Comparison of ENCODE assay signal across 11 cellular contexts in the genomic region with DNA sequence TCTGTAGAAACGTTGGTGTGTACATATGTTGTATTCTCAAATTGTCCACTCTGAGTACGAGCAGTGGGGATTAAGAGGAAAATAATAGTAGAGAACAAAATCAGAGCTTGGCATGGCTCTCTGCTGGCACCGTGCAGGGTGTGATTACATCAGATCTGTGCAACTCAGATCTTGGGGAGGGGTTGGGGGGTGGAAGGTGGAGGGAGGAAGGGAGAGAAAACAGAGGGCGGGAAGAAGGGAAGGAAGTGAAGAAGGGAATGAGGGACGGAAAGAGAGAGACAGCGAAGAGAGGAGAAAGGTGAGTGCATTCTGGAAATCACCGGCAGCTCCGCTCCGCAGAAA. TPM values are rescaled to one million over a fixed set of nuclear protein-coding genes. Genes with fewer than 3 reads are reported as not detected.
DNase-seq lines count a peak whose midpoint lies in the region; ATAC-seq and TF ChIP-seq lines count a peak whose summit lies in the region.
"Had no signal": no experiment of that assay in that cellular context is flagged by ENCODE, and none has a peak within 500 bp of the region (broad histone marks: within the 10 kb centered on the region; RNA-seq: fewer than 3 reads in every experiment).

No MANE protein-coding gene starts in this region.

- 25% methylated on average over 9 of the region's 9 CpGs for WGBS in right cardiac atrium
- WGBS in prostate gland: 4% methylated on average over 9 of the region's 9 CpGs

- H2AFZ ChIP-seq in GM23338: peak overlapping the region; percentile 94

- DNase-seq in GM23338 (ENCODE audit: low spot score): peak; percentile 54
- no peak for DNase-seq in T-helper 17 cell
- DNase-seq in right cardiac atrium: peak; percentile 45 to 78 (median 52)
- DNase-seq in prostate gland (ENCODE audit: low spot score): peak; percentile 44
- DNase-seq in NCI-H510A (lab: John Stamatoyannopoulos, UW): no peak
- DNase-seq in activated CD4-positive, alpha-beta memory T cell treated with anti-CD3 and anti-CD28 coated beads for 36 hours: no peak
- DNase-seq: Caco-2; Karpas-422; NK-92 treated with Interleukin-12 subunit alpha and Interleukin-12 subunit beta, amount 100 ng/mL, for 24 hours had no signal

- peak overlapping the region; percentile 83 for H3K4me3 ChIP-seq in GM23338
- H3K4me3 ChIP-seq in right cardiac atrium (ENCODE audit: low read length): peak overlapping the region; percentile 41
- H3K4me3 ChIP-seq in prostate gland: peak overlapping the region; percentile 38 to 50

- intact Hi-C loops in right cardiac atrium (cut with DNase I) (no loop called here), prostate gland (cut with DNase I) (no loop called here)
- intact Hi-C loops in activated CD4-positive, alpha-beta memory T cell treated with anti-CD3 and anti-CD28 coated beads for 36 hours (cut with micrococcal nuclease): no loop called here

- peaks cover 20% of the 10 kb centered on the region for H3K27me3 Mint-ChIP-seq in GM23338 (ENCODE audit: insufficient read depth, low read depth, poor library complexity)
- H3K27me3 Mint-ChIP-seq in T-helper 17 cell: peaks cover 32% of the 10 kb centered on the region
- H3K27me3 Mint-ChIP-seq in activated CD4-positive, alpha-beta memory T cell treated with anti-CD3 and anti-CD28 coated beads for 36 hours: peaks cover 38% of the 10 kb centered on the region

- H3K79me2 ChIP-seq in GM23338 (replicated peaks; ENCODE audit: insufficient read depth): no peaks in the 10 kb centered on the region

- H3K36me3 ChIP-seq in GM23338 (ENCODE audit: insufficient read depth): no peaks in the 10 kb centered on the region
- no peaks in the 10 kb centered on the region for H3K36me3 ChIP-seq in prostate gland

- H3K36me3 Mint-ChIP-seq in GM23338 (ENCODE audit: low read depth) (peaks cover 23% of the 10 kb centered on the region), T-helper 17 cell (ENCODE audit: low read depth) (peaks cover 3% of the 10 kb centered on the region)
- H3K36me3 Mint-ChIP-seq in activated CD4-positive, alpha-beta memory T cell treated with anti-CD3 and anti-CD28 coated beads for 36 hours: peaks cover 10% of the 10 kb centered on the region

- peaks cover 26% of the 10 kb centered on the region for H3K9me3 Mint-ChIP-seq in GM23338
- H3K9me3 Mint-ChIP-seq in activated CD4-positive, alpha-beta memory T cell treated with anti-CD3 and anti-CD28 coated beads for 36 hours: peaks cover 13% of the 10 kb centered on the region

- peaks cover 6% of the 10 kb centered on the region; the same call in 2 of the 3 replicates for H3K4me1 Mint-ChIP-seq in GM23338
- H3K4me1 Mint-ChIP-seq in T-helper 17 cell: peaks cover 2% of the 10 kb centered on the region
- peaks cover 5% of the 10 kb centered on the region for H3K4me1 Mint-ChIP-seq in activated CD4-positive, alpha-beta memory T cell treated with anti-CD3 and anti-CD28 coated beads for 36 hours (ENCODE audit: low read depth)

- 0 out of 2 replicates have a peak, but pooled peaks cover 4% of the 10 kb centered on the region for H3K9me2 ChIP-seq in GM23338 (ENCODE audit: insufficient read depth)

- H3K27ac ChIP-seq in GM23338 (ENCODE audit: low read depth): no peak overlapping the region
- H3K27ac ChIP-seq in right cardiac atrium (ENCODE audit: low read length): no peak overlapping the region
- peak overlapping the region; percentile 65 to 84 for H3K27ac ChIP-seq in prostate gland

- H3K27me3 ChIP-seq in GM23338 (ENCODE audit: insufficient read depth) (peaks cover 28% of the 10 kb centered on the region), right cardiac atrium (ENCODE audit: control insufficient read depth, insufficient read depth) (peaks cover 2% of the 10 kb centered on the region), prostate gland (replicated peaks; ENCODE audit: insufficient read depth) (no peaks in the 10 kb centered on the region)

- H3K4me2 ChIP-seq in GM23338: peak overlapping the region; percentile 92

- no peaks in the 10 kb centered on the region for H4K20me1 ChIP-seq in GM23338 (replicated peaks; ENCODE audit: insufficient read depth)

- CTCF ChIA-PET in activated CD4-positive, alpha-beta memory T cell treated with anti-CD3 and anti-CD28 coated beads for 36 hours (lab: Charles Lee): no interaction called here

- no peaks in the 10 kb centered on the region for H3K9me3 ChIP-seq in T-helper 17 cell (ENCODE audit: control insufficient read depth, low read length, poor library complexity, severe bottlenecking)
- peaks cover 2% of the 10 kb centered on the region for H3K9me3 ChIP-seq in right cardiac atrium (ENCODE audit: control insufficient read depth, low read length)
- H3K9me3 ChIP-seq in prostate gland: no peaks in the 10 kb centered on the region
- H3K9me3 ChIP-seq: Caco-2 had no signal

- TF ChIP-seq CTCF in GM23338 (conservative IDR thresholded peaks at IDR 0.05; ENCODE audit: low read depth in 2 of 2): no peak
- TF ChIP-seq CTCF in prostate gland (IDR thresholded peaks at IDR 0.05): no peak

- no peak overlapping the region for H3K27ac Mint-ChIP-seq in GM23338
- no peak overlapping the region for H3K27ac Mint-ChIP-seq in T-helper 17 cell
- H3K27ac Mint-ChIP-seq in activated CD4-positive, alpha-beta memory T cell treated with anti-CD3 and anti-CD28 coated beads for 36 hours: no peak overlapping the region

- H3K4me3 Mint-ChIP-seq in GM23338 (peak overlapping the region; percentile 87), T-helper 17 cell (peak overlapping the region; percentile 32)
- no peak overlapping the region for H3K4me3 Mint-ChIP-seq in activated CD4-positive, alpha-beta memory T cell treated with anti-CD3 and anti-CD28 coated beads for 36 hours

- H3K4me1 ChIP-seq in GM23338 (ENCODE audit: insufficient read depth) (no peaks in the 10 kb centered on the region), right cardiac atrium (ENCODE audit: control insufficient read depth, insufficient read depth, low read length) (no peaks in the 10 kb centered on the region), prostate gland (replicated peaks) (no peaks in the 10 kb centered on the region)
- H3K4me1 ChIP-seq: Caco-2 had no signal

- H3F3A ChIP-seq in GM23338 (replicated peaks; ENCODE audit: low read depth): no peaks in the 10 kb centered on the region

- ATAC-seq in GM23338 (no peak), T-helper 17 cell (no peak), right cardiac atrium (peak; percentile 63 to 79), GM21723 (IDR thresholded peaks at IDR 0.05; ENCODE audit: unreplicated experiment) (no peak), HG02763 (IDR thresholded peaks at IDR 0.05; ENCODE audit: unreplicated experiment) (no peak)

- POLR2A ChIA-PET in activated CD4-positive, alpha-beta memory T cell treated with anti-CD3 and anti-CD28 coated beads for 36 hours (lab: Charles Lee): no interaction called here

- no peak for TF ChIP-seq POLR2A in prostate gland (IDR thresholded peaks at IDR 0.05)

TF ChIP-seq in GM23338, 12 proteins besides CTCF, POLR2A, EP300 and RAD21:
- TF ChIP-seq CREB1 (CRISPR knock-in tag; IDR thresholded peaks at IDR 0.05; ENCODE audit: low read depth) (no peak), NANOG (IDR thresholded peaks at IDR 0.05; ENCODE audit: borderline replicate concordance) (no peak), POLR2AphosphoS5 (IDR thresholded peaks at IDR 0.05; ENCODE audit: low read depth) (no peak)
- TF ChIP-seq, protein P1, sequence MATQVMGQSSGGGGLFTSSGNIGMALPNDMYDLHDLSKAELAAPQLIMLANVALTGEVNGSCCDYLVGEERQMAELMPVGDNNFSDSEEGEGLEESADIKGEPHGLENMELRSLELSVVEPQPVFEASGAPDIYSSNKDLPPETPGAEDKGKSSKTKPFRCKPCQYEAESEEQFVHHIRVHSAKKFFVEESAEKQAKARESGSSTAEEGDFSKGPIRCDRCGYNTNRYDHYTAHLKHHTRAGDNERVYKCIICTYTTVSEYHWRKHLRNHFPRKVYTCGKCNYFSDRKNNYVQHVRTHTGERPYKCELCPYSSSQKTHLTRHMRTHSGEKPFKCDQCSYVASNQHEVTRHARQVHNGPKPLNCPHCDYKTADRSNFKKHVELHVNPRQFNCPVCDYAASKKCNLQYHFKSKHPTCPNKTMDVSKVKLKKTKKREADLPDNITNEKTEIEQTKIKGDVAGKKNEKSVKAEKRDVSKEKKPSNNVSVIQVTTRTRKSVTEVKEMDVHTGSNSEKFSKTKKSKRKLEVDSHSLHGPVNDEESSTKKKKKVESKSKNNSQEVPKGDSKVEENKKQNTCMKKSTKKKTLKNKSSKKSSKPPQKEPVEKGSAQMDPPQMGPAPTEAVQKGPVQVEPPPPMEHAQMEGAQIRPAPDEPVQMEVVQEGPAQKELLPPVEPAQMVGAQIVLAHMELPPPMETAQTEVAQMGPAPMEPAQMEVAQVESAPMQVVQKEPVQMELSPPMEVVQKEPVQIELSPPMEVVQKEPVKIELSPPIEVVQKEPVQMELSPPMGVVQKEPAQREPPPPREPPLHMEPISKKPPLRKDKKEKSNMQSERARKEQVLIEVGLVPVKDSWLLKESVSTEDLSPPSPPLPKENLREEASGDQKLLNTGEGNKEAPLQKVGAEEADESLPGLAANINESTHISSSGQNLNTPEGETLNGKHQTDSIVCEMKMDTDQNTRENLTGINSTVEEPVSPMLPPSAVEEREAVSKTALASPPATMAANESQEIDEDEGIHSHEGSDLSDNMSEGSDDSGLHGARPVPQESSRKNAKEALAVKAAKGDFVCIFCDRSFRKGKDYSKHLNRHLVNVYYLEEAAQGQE (IDR thresholded peaks at IDR 0.05; ENCODE audit: unreplicated experiment): no peak
TF ChIP-seq in GM23338: peak in this region for 0.

RNA-seq across cellular contexts. Expression of gene ADAMTS17, which starts 30.9 kb away (rescaled TPM):
- 0.74 and 3.8 TPM in 2 replicates for total RNA-seq in GM23338 (2014; rRNA removed; shearing (Covaris generic))
- polyA plus RNA-seq in GM23338 (2016; fragmentation: Nextera tagmentation; extraction: Ambion mirVana) (0.60 and 0.70 TPM in 2 replicates), right cardiac atrium (1.2 TPM)
- total RNA-seq in T-helper 17 cell (10 to 100 TPM in 1 of 2 donors, 1 to 10 TPM in 1; 8.1 to 10.6 TPM), right cardiac atrium (1 to 10 TPM; 2.4 to 6.5 (median 3.5) TPM), prostate gland (1 to 10 TPM; 2.7 to 5.6 TPM)
- total RNA-seq in activated CD4-positive, alpha-beta memory T cell treated with anti-CD3 and anti-CD28 coated beads for 36 hours: 1 to 10 TPM in 1 of 2 experiments, under 1 TPM in 1; 0.99 to 1.2 TPM

Comparison
In these comparisons a context has a peak if more than half of its experiments do, and no peak if none do; other contexts are left out.
1. ATAC-seq: peak in right cardiac atrium (2 of 2); none in GM23338 (single experiment), T-helper 17 cell (single experiment), GM21723 (single experiment) and HG02763 (single experiment).
2. DNase-seq: peak in GM23338 (single experiment), right cardiac atrium (3 of 3) and prostate gland (single experiment); none in T-helper 17 cell (0 of 3), NCI-H510A (single experiment) and activated CD4-positive, alpha-beta memory T cell treated with anti-CD3 and anti-CD28 coated beads for 36 hours (single experiment).
3. H3K27ac ChIP-seq: peak in prostate gland (2 of 2); none in GM23338 (single experiment) and right cardiac atrium (single experiment).
4. Peak in every context shown above with its lines, with median percentiles within 50 percentile points of each other: H3K4me3 ChIP-seq.